1 cellular context compared by ENCODE assay signal in the genomic region with DNA sequence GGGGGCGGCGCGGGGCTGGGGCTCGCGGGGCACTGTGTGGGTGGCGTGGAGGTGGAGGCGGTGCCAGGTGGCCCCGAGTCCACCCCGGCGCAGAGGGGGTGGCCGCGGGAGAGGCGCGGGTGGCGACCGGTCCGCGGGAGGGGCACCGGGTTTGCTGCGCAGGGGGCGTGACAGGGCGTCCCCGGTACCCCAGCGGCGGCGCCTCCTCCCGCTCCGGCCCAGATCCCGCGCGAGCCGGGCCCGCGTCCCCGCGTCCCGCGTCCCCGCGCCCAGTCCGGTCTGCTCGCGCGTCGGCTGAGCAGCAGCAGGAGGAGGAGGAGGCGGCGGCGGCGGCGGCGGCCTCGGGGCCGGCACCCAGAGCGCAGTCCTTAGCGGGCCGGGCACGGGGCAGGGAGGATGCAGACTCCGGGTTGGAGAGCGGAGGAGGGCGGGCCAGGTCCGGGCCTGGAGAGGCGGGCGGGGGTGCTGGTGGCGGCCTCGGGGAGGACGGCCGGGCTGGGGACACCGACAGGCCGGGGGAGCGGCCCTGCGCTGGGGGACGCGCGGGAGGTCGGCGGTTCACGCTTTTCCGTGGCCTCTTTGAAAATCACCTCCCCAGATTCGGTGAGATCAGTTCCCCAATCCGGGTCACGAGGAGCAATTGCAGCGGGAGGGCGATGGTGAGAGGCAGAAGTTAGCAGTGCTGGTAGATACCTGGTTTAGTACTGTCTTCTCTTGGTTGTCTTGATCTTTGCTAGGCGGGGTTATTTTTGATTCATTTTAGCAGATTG.
TF ChIP-seq lines count a peak whose summit lies in the region.

No MANE protein-coding gene starts in this region.

TF ChIP-seq in WTC11, 78 proteins besides CTCF, POLR2A, EP300 and RAD21 (continued from another document):
- TF ChIP-seq, protein P1, sequence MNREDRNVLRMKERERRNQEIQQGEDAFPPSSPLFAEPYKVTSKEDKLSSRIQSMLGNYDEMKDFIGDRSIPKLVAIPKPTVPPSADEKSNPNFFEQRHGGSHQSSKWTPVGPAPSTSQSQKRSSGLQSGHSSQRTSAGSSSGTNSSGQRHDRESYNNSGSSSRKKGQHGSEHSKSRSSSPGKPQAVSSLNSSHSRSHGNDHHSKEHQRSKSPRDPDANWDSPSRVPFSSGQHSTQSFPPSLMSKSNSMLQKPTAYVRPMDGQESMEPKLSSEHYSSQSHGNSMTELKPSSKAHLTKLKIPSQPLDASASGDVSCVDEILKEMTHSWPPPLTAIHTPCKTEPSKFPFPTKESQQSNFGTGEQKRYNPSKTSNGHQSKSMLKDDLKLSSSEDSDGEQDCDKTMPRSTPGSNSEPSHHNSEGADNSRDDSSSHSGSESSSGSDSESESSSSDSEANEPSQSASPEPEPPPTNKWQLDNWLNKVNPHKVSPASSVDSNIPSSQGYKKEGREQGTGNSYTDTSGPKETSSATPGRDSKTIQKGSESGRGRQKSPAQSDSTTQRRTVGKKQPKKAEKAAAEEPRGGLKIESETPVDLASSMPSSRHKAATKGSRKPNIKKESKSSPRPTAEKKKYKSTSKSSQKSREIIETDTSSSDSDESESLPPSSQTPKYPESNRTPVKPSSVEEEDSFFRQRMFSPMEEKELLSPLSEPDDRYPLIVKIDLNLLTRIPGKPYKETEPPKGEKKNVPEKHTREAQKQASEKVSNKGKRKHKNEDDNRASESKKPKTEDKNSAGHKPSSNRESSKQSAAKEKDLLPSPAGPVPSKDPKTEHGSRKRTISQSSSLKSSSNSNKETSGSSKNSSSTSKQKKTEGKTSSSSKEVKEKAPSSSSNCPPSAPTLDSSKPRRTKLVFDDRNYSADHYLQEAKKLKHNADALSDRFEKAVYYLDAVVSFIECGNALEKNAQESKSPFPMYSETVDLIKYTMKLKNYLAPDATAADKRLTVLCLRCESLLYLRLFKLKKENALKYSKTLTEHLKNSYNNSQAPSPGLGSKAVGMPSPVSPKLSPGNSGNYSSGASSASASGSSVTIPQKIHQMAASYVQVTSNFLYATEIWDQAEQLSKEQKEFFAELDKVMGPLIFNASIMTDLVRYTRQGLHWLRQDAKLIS (CRISPR knock-in tag; IDR thresholded peaks at IDR 0.05; ENCODE audit: borderline replicate concordance): no peak
- TF ChIP-seq, protein P2, sequence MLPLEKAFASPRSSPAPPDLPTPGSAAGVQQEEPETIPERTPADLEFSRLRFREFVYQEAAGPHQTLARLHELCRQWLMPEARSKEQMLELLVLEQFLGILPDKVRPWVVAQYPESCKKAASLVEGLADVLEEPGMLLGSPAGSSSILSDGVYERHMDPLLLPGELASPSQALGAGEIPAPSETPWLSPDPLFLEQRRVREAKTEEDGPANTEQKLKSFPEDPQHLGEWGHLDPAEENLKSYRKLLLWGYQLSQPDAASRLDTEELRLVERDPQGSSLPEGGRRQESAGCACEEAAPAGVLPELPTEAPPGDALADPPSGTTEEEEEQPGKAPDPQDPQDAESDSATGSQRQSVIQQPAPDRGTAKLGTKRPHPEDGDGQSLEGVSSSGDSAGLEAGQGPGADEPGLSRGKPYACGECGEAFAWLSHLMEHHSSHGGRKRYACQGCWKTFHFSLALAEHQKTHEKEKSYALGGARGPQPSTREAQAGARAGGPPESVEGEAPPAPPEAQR (CRISPR knock-in tag; IDR thresholded peaks at IDR 0.05): no peak
- TF ChIP-seq, protein P3, sequence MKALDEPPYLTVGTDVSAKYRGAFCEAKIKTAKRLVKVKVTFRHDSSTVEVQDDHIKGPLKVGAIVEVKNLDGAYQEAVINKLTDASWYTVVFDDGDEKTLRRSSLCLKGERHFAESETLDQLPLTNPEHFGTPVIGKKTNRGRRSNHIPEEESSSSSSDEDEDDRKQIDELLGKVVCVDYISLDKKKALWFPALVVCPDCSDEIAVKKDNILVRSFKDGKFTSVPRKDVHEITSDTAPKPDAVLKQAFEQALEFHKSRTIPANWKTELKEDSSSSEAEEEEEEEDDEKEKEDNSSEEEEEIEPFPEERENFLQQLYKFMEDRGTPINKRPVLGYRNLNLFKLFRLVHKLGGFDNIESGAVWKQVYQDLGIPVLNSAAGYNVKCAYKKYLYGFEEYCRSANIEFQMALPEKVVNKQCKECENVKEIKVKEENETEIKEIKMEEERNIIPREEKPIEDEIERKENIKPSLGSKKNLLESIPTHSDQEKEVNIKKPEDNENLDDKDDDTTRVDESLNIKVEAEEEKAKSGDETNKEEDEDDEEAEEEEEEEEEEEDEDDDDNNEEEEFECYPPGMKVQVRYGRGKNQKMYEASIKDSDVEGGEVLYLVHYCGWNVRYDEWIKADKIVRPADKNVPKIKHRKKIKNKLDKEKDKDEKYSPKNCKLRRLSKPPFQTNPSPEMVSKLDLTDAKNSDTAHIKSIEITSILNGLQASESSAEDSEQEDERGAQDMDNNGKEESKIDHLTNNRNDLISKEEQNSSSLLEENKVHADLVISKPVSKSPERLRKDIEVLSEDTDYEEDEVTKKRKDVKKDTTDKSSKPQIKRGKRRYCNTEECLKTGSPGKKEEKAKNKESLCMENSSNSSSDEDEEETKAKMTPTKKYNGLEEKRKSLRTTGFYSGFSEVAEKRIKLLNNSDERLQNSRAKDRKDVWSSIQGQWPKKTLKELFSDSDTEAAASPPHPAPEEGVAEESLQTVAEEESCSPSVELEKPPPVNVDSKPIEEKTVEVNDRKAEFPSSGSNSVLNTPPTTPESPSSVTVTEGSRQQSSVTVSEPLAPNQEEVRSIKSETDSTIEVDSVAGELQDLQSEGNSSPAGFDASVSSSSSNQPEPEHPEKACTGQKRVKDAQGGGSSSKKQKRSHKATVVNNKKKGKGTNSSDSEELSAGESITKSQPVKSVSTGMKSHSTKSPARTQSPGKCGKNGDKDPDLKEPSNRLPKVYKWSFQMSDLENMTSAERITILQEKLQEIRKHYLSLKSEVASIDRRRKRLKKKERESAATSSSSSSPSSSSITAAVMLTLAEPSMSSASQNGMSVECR (CRISPR knock-in tag; IDR thresholded peaks at IDR 0.05; ENCODE audit: borderline replicate concordance): 0 out of 2 replicates have a peak, but pooled peaks have one; percentile 36
- TF ChIP-seq ATF1 (CRISPR knock-in tag; IDR thresholded peaks at IDR 0.05): no peak
- TF ChIP-seq GTF2I (CRISPR knock-in tag; conservative IDR thresholded peaks at IDR 0.05): no peak
- no peak for TF ChIP-seq SMAD4 (CRISPR knock-in tag; IDR thresholded peaks at IDR 0.05)
- 0 out of 2 replicates have a peak, but pooled peaks have one; percentile 18 for TF ChIP-seq ZBTB21 (CRISPR knock-in tag; IDR thresholded peaks at IDR 0.05; ENCODE audit: borderline replicate concordance)
- TF ChIP-seq, protein P4, sequence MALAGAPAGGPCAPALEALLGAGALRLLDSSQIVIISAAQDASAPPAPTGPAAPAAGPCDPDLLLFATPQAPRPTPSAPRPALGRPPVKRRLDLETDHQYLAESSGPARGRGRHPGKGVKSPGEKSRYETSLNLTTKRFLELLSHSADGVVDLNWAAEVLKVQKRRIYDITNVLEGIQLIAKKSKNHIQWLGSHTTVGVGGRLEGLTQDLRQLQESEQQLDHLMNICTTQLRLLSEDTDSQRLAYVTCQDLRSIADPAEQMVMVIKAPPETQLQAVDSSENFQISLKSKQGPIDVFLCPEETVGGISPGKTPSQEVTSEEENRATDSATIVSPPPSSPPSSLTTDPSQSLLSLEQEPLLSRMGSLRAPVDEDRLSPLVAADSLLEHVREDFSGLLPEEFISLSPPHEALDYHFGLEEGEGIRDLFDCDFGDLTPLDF (CRISPR knock-in tag; IDR thresholded peaks at IDR 0.05): no peak
- TF ChIP-seq, protein P5, sequence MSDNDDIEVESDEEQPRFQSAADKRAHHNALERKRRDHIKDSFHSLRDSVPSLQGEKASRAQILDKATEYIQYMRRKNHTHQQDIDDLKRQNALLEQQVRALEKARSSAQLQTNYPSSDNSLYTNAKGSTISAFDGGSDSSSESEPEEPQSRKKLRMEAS (CRISPR knock-in tag; IDR thresholded peaks at IDR 0.05): no peak; the same call in 1 of the 2 replicates
- TF ChIP-seq NR1H2 (CRISPR knock-in tag; IDR thresholded peaks at IDR 0.05): no peak
- TF ChIP-seq KAT7 (CRISPR knock-in tag; IDR thresholded peaks at IDR 0.05; ENCODE audit: borderline replicate concordance): 0 out of 2 replicates have a peak, but pooled peaks have one; percentile 43
- TF ChIP-seq, protein P6, sequence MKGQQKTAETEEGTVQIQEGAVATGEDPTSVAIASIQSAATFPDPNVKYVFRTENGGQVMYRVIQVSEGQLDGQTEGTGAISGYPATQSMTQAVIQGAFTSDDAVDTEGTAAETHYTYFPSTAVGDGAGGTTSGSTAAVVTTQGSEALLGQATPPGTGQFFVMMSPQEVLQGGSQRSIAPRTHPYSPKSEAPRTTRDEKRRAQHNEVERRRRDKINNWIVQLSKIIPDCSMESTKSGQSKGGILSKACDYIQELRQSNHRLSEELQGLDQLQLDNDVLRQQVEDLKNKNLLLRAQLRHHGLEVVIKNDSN (CRISPR knock-in tag; IDR thresholded peaks at IDR 0.05): peak; percentile 17; the same call in 1 of the 2 replicates
- no peak for TF ChIP-seq CBFB (CRISPR knock-in tag; IDR thresholded peaks at IDR 0.05; ENCODE audit: low read depth)
- TF ChIP-seq, protein P7, sequence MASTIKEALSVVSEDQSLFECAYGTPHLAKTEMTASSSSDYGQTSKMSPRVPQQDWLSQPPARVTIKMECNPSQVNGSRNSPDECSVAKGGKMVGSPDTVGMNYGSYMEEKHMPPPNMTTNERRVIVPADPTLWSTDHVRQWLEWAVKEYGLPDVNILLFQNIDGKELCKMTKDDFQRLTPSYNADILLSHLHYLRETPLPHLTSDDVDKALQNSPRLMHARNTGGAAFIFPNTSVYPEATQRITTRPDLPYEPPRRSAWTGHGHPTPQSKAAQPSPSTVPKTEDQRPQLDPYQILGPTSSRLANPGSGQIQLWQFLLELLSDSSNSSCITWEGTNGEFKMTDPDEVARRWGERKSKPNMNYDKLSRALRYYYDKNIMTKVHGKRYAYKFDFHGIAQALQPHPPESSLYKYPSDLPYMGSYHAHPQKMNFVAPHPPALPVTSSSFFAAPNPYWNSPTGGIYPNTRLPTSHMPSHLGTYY (CRISPR knock-in tag; IDR thresholded peaks at IDR 0.05): no peak
- no peak for TF ChIP-seq ZNF263 (CRISPR knock-in tag; IDR thresholded peaks at IDR 0.05; ENCODE audit: low read depth)
- no peak for TF ChIP-seq TP53 (CRISPR knock-in tag; IDR thresholded peaks at IDR 0.05)
- TF ChIP-seq ZNF219 (CRISPR knock-in tag; IDR thresholded peaks at IDR 0.05; ENCODE audit: borderline replicate concordance): no peak
- TF ChIP-seq ESRRA (CRISPR knock-in tag; IDR thresholded peaks at IDR 0.05; ENCODE audit: borderline replicate concordance): no peak
- TF ChIP-seq GABPB1 (CRISPR knock-in tag; IDR thresholded peaks at IDR 0.05): no peak
- TF ChIP-seq RELA (CRISPR knock-in tag; IDR thresholded peaks at IDR 0.05; ENCODE audit: borderline replicate concordance): no peak
- no peak for TF ChIP-seq TCF7 (CRISPR knock-in tag; IDR thresholded peaks at IDR 0.05; ENCODE audit: low read depth)
- TF ChIP-seq, protein P8, sequence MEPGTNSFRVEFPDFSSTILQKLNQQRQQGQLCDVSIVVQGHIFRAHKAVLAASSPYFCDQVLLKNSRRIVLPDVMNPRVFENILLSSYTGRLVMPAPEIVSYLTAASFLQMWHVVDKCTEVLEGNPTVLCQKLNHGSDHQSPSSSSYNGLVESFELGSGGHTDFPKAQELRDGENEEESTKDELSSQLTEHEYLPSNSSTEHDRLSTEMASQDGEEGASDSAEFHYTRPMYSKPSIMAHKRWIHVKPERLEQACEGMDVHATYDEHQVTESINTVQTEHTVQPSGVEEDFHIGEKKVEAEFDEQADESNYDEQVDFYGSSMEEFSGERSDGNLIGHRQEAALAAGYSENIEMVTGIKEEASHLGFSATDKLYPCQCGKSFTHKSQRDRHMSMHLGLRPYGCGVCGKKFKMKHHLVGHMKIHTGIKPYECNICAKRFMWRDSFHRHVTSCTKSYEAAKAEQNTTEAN (CRISPR knock-in tag; IDR thresholded peaks at IDR 0.05): no peak
- no peak for TF ChIP-seq EMX1 (CRISPR knock-in tag; IDR thresholded peaks at IDR 0.05)
- TF ChIP-seq, protein P9, sequence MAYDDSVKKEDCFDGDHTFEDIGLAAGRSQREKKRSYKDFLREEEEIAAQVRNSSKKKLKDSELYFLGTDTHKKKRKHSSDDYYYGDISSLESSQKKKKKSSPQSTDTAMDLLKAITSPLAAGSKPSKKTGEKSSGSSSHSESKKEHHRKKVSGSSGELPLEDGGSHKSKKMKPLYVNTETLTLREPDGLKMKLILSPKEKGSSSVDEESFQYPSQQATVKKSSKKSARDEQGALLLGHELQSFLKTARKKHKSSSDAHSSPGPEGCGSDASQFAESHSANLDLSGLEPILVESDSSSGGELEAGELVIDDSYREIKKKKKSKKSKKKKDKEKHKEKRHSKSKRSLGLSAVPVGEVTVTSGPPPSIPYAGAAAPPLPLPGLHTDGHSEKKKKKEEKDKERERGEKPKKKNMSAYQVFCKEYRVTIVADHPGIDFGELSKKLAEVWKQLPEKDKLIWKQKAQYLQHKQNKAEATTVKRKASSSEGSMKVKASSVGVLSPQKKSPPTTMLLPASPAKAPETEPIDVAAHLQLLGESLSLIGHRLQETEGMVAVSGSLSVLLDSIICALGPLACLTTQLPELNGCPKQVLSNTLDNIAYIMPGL (CRISPR knock-in tag; IDR thresholded peaks at IDR 0.05): no peak
